Comparison of ENCODE assay signal across 28 cellular contexts in genomic region chr22:30406400-30406799, GRCh38.
"Had no signal": no experiment of that assay in that cellular context is flagged by ENCODE, and none has a peak within 500 bp of the region (broad histone marks: within the 10 kb centered on the region; RNA-seq: fewer than 3 reads in every experiment).

No MANE protein-coding gene starts in this region.

- DNase-seq: hypothalamus; immature natural killer cell; kidney; left ventricle myocardium inferior; naive thymus-derived CD8-positive, alpha-beta T cell; occipital lobe; ovary; right cardiac atrium; sigmoid colon; spleen; stimulated activated CD4-positive, alpha-beta T cell treated with anti-CD3 and anti-CD28 coated beads, Interleukin-4, amount 100 ng/mL, for 24 hours; stimulated activated naive CD4-positive, alpha-beta T cell; tibial artery; trophoblast cell; upper lobe of right lung had no signal

- H3K27ac Mint-ChIP-seq: memory B cell; nephron; neural progenitor cell; progenitor cell of endocrine pancreas; stimulated activated effector memory CD8-positive, alpha-beta T cell treated with anti-CD3 and anti-CD28 coated beads, Interleukin-12 subunit alpha, Interleukin-12 subunit beta, amount 100 ng/mL, for 72 hours; stimulated activated naive CD8-positive, alpha-beta T cell treated with anti-CD3 and anti-CD28 coated beads, Interleukin-15, Interleukin-2, amounts not matched to agents 100 ng/mL and 50 ng/mL, for 24 hours had no signal

- H3K9me3 ChIP-seq: left ventricle myocardium inferior, neutrophil, ovary, sigmoid colon, spleen, suprapubic skin, thoracic aorta, tibial artery, upper lobe of right lung had no signal

- H3K36me3 ChIP-seq: neural progenitor cell, neutrophil, ovary had no signal

- H3K9ac ChIP-seq: neural progenitor cell had no signal

- ATAC-seq: naive thymus-derived CD8-positive, alpha-beta T cell; right cardiac atrium; stimulated activated effector memory CD8-positive, alpha-beta T cell treated with anti-CD3 and anti-CD28 coated beads, Interleukin-12 subunit alpha, Interleukin-12 subunit beta, amount 100 ng/mL, for 72 hours; upper lobe of right lung had no signal

- H3K9me3 Mint-ChIP-seq: immature natural killer cell; memory B cell; naive thymus-derived CD8-positive, alpha-beta T cell; nephron; neural progenitor cell; stimulated activated effector memory CD8-positive, alpha-beta T cell treated with anti-CD3 and anti-CD28 coated beads, Interleukin-12 subunit alpha, Interleukin-12 subunit beta, amount 100 ng/mL, for 72 hours; stimulated activated naive CD8-positive, alpha-beta T cell treated with anti-CD3 and anti-CD28 coated beads, Interleukin-15, Interleukin-2, amounts not matched to agents 100 ng/mL and 50 ng/mL, for 24 hours had no signal

- H3K27me3 Mint-ChIP-seq: memory B cell; naive thymus-derived CD8-positive, alpha-beta T cell; progenitor cell of endocrine pancreas; stimulated activated naive CD8-positive, alpha-beta T cell treated with anti-CD3 and anti-CD28 coated beads, Interleukin-15, Interleukin-2, amounts not matched to agents 100 ng/mL and 50 ng/mL, for 24 hours had no signal

- H3K4me1 Mint-ChIP-seq: immature natural killer cell; memory B cell; stimulated activated effector memory CD8-positive, alpha-beta T cell treated with anti-CD3 and anti-CD28 coated beads, Interleukin-12 subunit alpha, Interleukin-12 subunit beta, amount 100 ng/mL, for 72 hours had no signal

- H3K27me3 ChIP-seq: neural progenitor cell, neutrophil, ovary, sigmoid colon, spleen, suprapubic skin, tibial artery, upper lobe of right lung had no signal

- H3K4me1 ChIP-seq: left ventricle myocardium inferior, spleen, upper lobe of right lung had no signal

- FAIRE-seq: islet of Langerhans, kidney, small intestine, urothelium cell line had no signal

- H3K27ac ChIP-seq: left ventricle myocardium inferior, neural progenitor cell, neutrophil, ovary, sigmoid colon, spleen, suprapubic skin, thoracic aorta, tibial artery, upper lobe of right lung had no signal

- H3K4me3 Mint-ChIP-seq: immature natural killer cell; memory B cell; nephron; neural progenitor cell; stimulated activated effector memory CD8-positive, alpha-beta T cell treated with anti-CD3 and anti-CD28 coated beads, Interleukin-12 subunit alpha, Interleukin-12 subunit beta, amount 100 ng/mL, for 72 hours; stimulated activated naive CD8-positive, alpha-beta T cell treated with anti-CD3 and anti-CD28 coated beads, Interleukin-15, Interleukin-2, amounts not matched to agents 100 ng/mL and 50 ng/mL, for 24 hours had no signal

- H3K4me3 ChIP-seq: left ventricle myocardium inferior, lung, neural progenitor cell, ovary, sigmoid colon, spleen, suprapubic skin, thoracic aorta, tibial artery, upper lobe of right lung had no signal

- H2AFZ ChIP-seq: neural progenitor cell had no signal

- H3K4me2 ChIP-seq: neural progenitor cell had no signal
